ENCODE assay signal across 24 cellular contexts in the genomic region with DNA sequence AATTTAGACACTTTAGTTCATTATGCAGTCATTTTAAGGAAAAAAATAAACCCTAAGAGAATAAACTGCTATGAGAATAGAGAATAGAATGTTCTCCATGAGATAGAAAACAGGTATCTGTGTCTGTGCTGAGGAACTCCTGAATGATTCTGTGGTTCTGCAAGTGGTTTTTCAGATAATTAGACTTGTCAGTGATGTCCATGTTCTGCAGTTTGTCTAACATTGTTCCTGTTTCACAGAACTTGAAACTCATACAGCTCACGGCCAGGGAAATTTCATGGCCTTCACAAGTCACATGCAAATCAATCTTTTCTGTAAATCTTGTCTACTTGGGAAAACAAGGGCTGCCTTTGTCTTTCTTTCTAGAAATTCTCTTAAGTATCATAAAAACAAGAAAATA.
"Had no signal": no experiment of that assay in that cellular context is flagged by ENCODE, and none has a peak within 500 bp of the region (broad histone marks: within the 10 kb centered on the region; RNA-seq: fewer than 3 reads in every experiment).

No MANE protein-coding gene starts in this region.

- H3K27ac Mint-ChIP-seq: activated CD8-positive, alpha-beta T cell treated with anti-CD3 and anti-CD28 coated beads, Interleukin-2, amount 10 ng/mL, durations not matched to agents 7 days and 5 days; activated naive CD4-positive, alpha-beta T cell treated with anti-CD3 and anti-CD28 coated beads, Interleukin-2, amount 50 U/mL, for 24 hours; T-helper 1 cell treated with Interleukin-12 subunit alpha and Interleukin-12 subunit beta and Interleukin-4 antibody, amounts not matched to agents 30 μg/mL and 1 μg/mL, for 36 hours; WTC11 had no signal

- H3K4me1 Mint-ChIP-seq: activated naive CD4-positive, alpha-beta T cell treated with anti-CD3 and anti-CD28 coated beads, Interleukin-2, amount 50 U/mL, for 24 hours had no signal

- H3K27me3 ChIP-seq: breast epithelium had no signal

- DNase-seq: activated CD4-positive, alpha-beta T cell treated with anti-CD3 and anti-CD28 coated beads for 48 hours; activated CD4-positive, alpha-beta T cell treated with anti-CD3 and anti-CD28 coated beads, Interleukin-2, amount 50 U/mL, for 4 hours; activated CD4-positive, CD25-positive, alpha-beta regulatory T cell treated with anti-CD3 and anti-CD28 coated beads, Interleukin-2, amount 50 U/mL, for 72 hours; activated CD8-positive, alpha-beta memory T cell treated with anti-CD3 and anti-CD28 coated beads, Interleukin-2, amount 50 U/mL, for 48 hours; activated CD8-positive, alpha-beta T cell treated with anti-CD3 and anti-CD28 coated beads, Interleukin-2, amount 10 ng/mL, durations not matched to agents 7 days and 5 days; activated naive CD4-positive, alpha-beta T cell; activated T-cell treated with anti-CD3 and anti-CD28 coated beads, Interleukin-2, amount 50 U/mL, for 1 hour; aorta; caudate nucleus; MM.1S; NCI-H1105; NCI-H1436; NCI-H1694 treated with DMSO at 0.1 percent for 48 hours; NCI-H2029 treated with DMSO at 0.1 percent for 48 hours; NCI-H446; NCI-H524; NCI-H774; RPMI8226 had no signal

- H3K36me3 ChIP-seq: breast epithelium had no signal

- H3K4me1 ChIP-seq: breast epithelium had no signal

- H3K27ac ChIP-seq: breast epithelium had no signal

- H3K4me3 Mint-ChIP-seq: activated CD8-positive, alpha-beta T cell treated with anti-CD3 and anti-CD28 coated beads, Interleukin-2, amount 10 ng/mL, durations not matched to agents 7 days and 5 days; activated naive CD4-positive, alpha-beta T cell treated with anti-CD3 and anti-CD28 coated beads, Interleukin-2, amount 50 U/mL, for 24 hours; T-helper 1 cell treated with Interleukin-12 subunit alpha and Interleukin-12 subunit beta and Interleukin-4 antibody, amounts not matched to agents 30 μg/mL and 1 μg/mL, for 36 hours; WTC11 had no signal

- ATAC-seq: activated CD8-positive, alpha-beta T cell treated with anti-CD3 and anti-CD28 coated beads, Interleukin-2, amount 10 ng/mL, durations not matched to agents 7 days and 5 days; Panc1; Right ventricle myocardium inferior; WTC11 had no signal

- H3K36me3 Mint-ChIP-seq: activated naive CD4-positive, alpha-beta T cell treated with anti-CD3 and anti-CD28 coated beads, Interleukin-2, amount 50 U/mL, for 24 hours; WTC11 had no signal

- H3K4me3 ChIP-seq: breast epithelium had no signal
